Comparison of ENCODE assay signal across 8 cellular contexts in the genomic region with DNA sequence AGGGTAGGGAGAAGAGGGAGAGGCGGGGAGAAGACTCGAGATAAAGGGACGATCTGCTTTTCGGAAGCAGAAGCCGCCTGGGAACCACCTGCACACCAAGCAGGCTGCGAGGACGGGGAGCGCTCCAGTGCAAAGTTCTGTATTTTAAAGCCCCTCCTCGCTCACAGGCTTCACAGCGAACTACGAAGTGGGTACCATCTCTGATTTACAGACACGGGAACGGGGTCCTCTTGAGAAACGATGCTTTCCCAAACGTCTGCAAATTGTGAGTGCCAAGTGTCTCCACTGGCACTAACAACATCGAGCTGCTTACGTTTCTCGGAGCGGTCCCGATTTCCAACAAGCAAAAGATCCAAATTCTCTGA. TPM values are rescaled to one million over a fixed set of nuclear protein-coding genes. Genes with fewer than 3 reads are reported as not detected.
DNase-seq lines count a peak whose midpoint lies in the region; ATAC-seq, FAIRE-seq and TF ChIP-seq lines count a peak whose summit lies in the region.

No MANE protein-coding gene starts in this region.

- H3K9me3 Mint-ChIP-seq in effector memory CD8-positive, alpha-beta T cell: no peaks in the 10 kb centered on the region
- H3K9me3 Mint-ChIP-seq in naive B cell: no peaks in the 10 kb centered on the region

- peaks cover 6% of the 10 kb centered on the region for H3K36me3 Mint-ChIP-seq in effector memory CD8-positive, alpha-beta T cell (ENCODE audit: insufficient read depth)
- no peaks in the 10 kb centered on the region for H3K36me3 Mint-ChIP-seq in naive B cell

- DNase-seq in GM12892 (ENCODE audit: insufficient read length) (peak; percentile 22), naive B cell (peak; percentile 52), NCI-H1930 (lab: John Stamatoyannopoulos, UW) (no peak), islet precursor cell (no peak)
- DNase-seq in effector memory CD8-positive, alpha-beta T cell: peak in 1 of 3 experiments; percentile 15

- H3K27ac Mint-ChIP-seq in effector memory CD8-positive, alpha-beta T cell: peak overlapping the region; percentile 71 to 92
- peak overlapping the region in 3 of 6 donors; percentile 60 to 96 (median 87) for H3K27ac Mint-ChIP-seq in naive B cell

- ATAC-seq in HG03439 (IDR thresholded peaks at IDR 0.05; ENCODE audit: unreplicated experiment): peak; percentile 13
- peak; percentile 26 for ATAC-seq in effector memory CD8-positive, alpha-beta T cell (replicated peaks)
- ATAC-seq in naive B cell (ENCODE audit: low read depth in 2 of 2): peak; percentile 62 to 63

- no peak for TF ChIP-seq POLR2A in GM12892 (IDR thresholded peaks at IDR 0.05; ENCODE audit: low read depth, low read length)

- TF ChIP-seq CTCF in 22Rv1 (IDR thresholded peaks at IDR 0.05) (no peak), VCaP (conservative IDR thresholded peaks at IDR 0.05) (no peak)

- peaks cover 29 to 35% of the 10 kb centered on the region in 2 donors for H3K4me1 Mint-ChIP-seq in effector memory CD8-positive, alpha-beta T cell (ENCODE audit: low read depth in 2 of 2)
- H3K4me1 Mint-ChIP-seq in naive B cell: peaks cover 24 to 35% (median 27%) of the 10 kb centered on the region in 3 donors

- peaks cover 1 to 11% of the 10 kb centered on the region in 2 donors for H3K27me3 Mint-ChIP-seq in effector memory CD8-positive, alpha-beta T cell
- peaks cover 0 to 8% (median 1%) of the 10 kb centered on the region in 3 donors for H3K27me3 Mint-ChIP-seq in naive B cell

- FAIRE-seq in GM12892 (lab: Jason Lieb, UNC): no peak

- H3K27ac ChIP-seq in 22Rv1 (peak overlapping the region; percentile 88), VCaP (peak overlapping the region; percentile 85)

- peak overlapping the region; percentile 91 to 96 for H3K4me3 Mint-ChIP-seq in effector memory CD8-positive, alpha-beta T cell
- H3K4me3 Mint-ChIP-seq in naive B cell: peak overlapping the region; percentile 92 to 99 (median 96)

RNA-seq across cellular contexts. Expression of gene STX3, which starts 0.7 kb away (rescaled TPM):
- 1.6 TPM for polyA plus RNA-seq in GM12892 (2012; ENCODE audit: missing spikeins)
- 1 to 10 TPM; 3.8 to 7.2 (median 5.7) TPM for polyA plus RNA-seq in naive B cell (ENCODE audit: low read depth in 6 of 6)

RNA-seq across cellular contexts. Expression of gene OR10V1, which starts 40.8 kb away (rescaled TPM):
- polyA plus RNA-seq in GM12892 (2012; ENCODE audit: missing spikeins): not detected
- not detected for polyA plus RNA-seq in naive B cell (ENCODE audit: low read depth in 6 of 6)

RNA-seq across cellular contexts. Expression of gene MRPL16, which starts 56.1 kb away (rescaled TPM):
- polyA plus RNA-seq in GM12892 (2012; ENCODE audit: missing spikeins): 75.3 TPM
- polyA plus RNA-seq in naive B cell (ENCODE audit: low read depth in 6 of 6): 10 to 100 TPM; 61.8 to 95.9 (median 84.3) TPM

Comparison
In these comparisons a context has a peak if more than half of its experiments do, and no peak if none do; other contexts are left out.
1. DNase-seq: peak in GM12892 (single experiment) and naive B cell (single experiment); none in NCI-H1930 (0 of 2) and islet precursor cell (single experiment).
2. Peak in every context shown above with its lines, with median percentiles within 50 percentile points of each other: ATAC-seq.